In the genomic region with DNA sequence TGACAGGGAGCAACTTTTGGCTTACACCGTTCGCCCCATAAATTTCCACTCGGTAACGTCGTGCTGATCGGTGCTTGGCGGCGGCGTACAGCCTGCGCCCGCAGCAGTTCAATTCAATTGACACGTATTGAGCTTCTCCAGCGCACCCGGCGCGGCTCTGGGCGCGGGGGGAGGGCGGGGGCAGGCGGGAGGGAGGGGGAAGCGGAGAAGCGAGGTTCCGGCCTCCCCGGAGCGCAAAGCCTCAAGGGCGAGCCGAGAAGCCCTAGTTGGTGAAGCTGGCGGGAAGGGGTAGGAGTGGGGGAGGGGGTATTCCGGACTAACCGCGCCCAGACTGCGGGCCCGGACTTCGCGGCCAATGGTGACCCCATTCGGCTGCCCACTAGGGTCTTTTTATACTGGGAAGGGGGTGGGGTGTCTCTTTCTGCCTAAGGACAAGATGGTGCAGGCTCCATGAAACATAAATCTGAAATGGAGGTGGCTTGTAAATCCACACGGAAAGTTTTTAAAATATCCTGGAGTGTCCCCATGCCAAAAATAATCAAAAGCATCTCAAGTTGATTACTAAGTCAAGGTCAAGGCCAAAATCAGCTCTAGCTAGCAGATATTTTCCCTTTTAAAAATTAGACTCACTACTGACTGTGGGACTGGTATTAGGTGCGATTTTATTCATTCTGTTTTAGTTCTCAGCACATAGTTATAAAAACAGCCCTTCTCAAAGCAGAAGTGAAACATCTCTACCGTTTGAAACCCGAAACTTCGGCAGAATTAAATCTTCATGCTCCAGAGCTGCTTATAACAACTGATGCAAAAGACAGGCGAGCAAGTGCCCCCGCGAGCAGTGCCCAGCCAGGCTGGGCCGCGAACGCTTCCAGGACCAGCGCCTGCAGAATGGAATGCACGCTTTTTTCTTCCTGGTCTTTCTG, we compare ENCODE assay signal across 8 cellular contexts. TPM values are rescaled to one million over a fixed set of nuclear protein-coding genes. Genes with fewer than 3 reads are reported as not detected.
A peak's percentile ranks its signal among the peaks of the same experiment; 100 is the strongest.
DNase-seq lines count a peak whose midpoint lies in the region; ATAC-seq and TF ChIP-seq lines count a peak whose summit lies in the region.

No MANE protein-coding gene starts in this region.

- H3K9me3 ChIP-seq in OCI-LY1 (ENCODE audit: low read length) (no peaks in the 10 kb centered on the region), spleen (no peaks in the 10 kb centered on the region)

- peaks cover 70% of the 10 kb centered on the region for H3K4me1 ChIP-seq in OCI-LY1 (ENCODE audit: insufficient read depth, low read length, severe bottlenecking)
- H3K4me1 ChIP-seq in spleen = peaks cover 7 to 49% (median 26%) of the 10 kb centered on the region in 6 donors

- peak; percentile 65 for DNase-seq in activated T-cell treated with anti-CD3 and anti-CD28 coated beads, Interleukin-2, amount 50 U/mL, for 1 hour
- DNase-seq in activated T-cell treated with anti-CD3 and anti-CD28 coated beads for 4 hours (no peak), spleen (peak; percentile 91), putamen (ENCODE audit: low spot score) (no peak)
- peak; percentile 82 for DNase-seq in activated effector memory CD4-positive, alpha-beta T cell treated with anti-CD3 and anti-CD28 coated beads, Interleukin-2, amount 50 U/mL, for 16 hours

- no peaks in the 10 kb centered on the region for H3K9me2 ChIP-seq in OCI-LY1 (ENCODE audit: low read depth, low read length)

- TF ChIP-seq POLR2A in spleen (IDR thresholded peaks at IDR 0.05) = no peak

- no peaks in the 10 kb centered on the region for H4K20me1 ChIP-seq in OCI-LY1 (ENCODE audit: insufficient read depth, low read length)

- H3K4me3 ChIP-seq in OCI-LY1 (ENCODE audit: low read depth, low read length, poor library complexity, severe bottlenecking) = peak overlapping the region; percentile 77
- H3K4me3 ChIP-seq in iPS-11a (ENCODE audit: low read depth, low read length) = peak overlapping the region; percentile 27
- H3K4me3 ChIP-seq in spleen = peak overlapping the region in 7 of 8 donors; percentile 62 to 88 (median 74)

- H3K27me3 ChIP-seq in OCI-LY1 (ENCODE audit: insufficient read depth, low read length) (no peaks in the 10 kb centered on the region), spleen (replicated peaks in 1 of 7) (peaks cover 0 to 91% (median 32%) of the 10 kb centered on the region in 7 donors)

- intact Hi-C loops in spleen (cut with DNase I; ENCODE audit: low total_unique reads) = loop anchor here (10.0 kb wide), 1 partner anchor 85 kb away; no protein-coding TSS in a partner anchor

- ATAC-seq in HG03159 (IDR thresholded peaks at IDR 0.05; ENCODE audit: unreplicated experiment) = peak; percentile 35

- H3F3A ChIP-seq in OCI-LY1 (ENCODE audit: insufficient read depth, low read length) = no peaks in the 10 kb centered on the region

- H3K79me2 ChIP-seq in OCI-LY1 (ENCODE audit: insufficient read depth, low read length) = no peaks in the 10 kb centered on the region

- no peaks in the 10 kb centered on the region for H3K36me3 ChIP-seq in OCI-LY1 (ENCODE audit: insufficient read depth, low read length)
- H3K36me3 ChIP-seq in spleen = no peaks in the 10 kb centered on the region

- H3K4me2 ChIP-seq in OCI-LY1 (ENCODE audit: low read length) = peak overlapping the region; percentile 98

- WGBS in spleen, 5 donors = 6 to 13% (median 10%) methylated on average over 28 to 49 of the region's 49 CpGs

- no peak overlapping the region for H2AFZ ChIP-seq in OCI-LY1 (ENCODE audit: low read length)

- no peak for TF ChIP-seq CTCF in OCI-LY1 (IDR thresholded peaks at IDR 0.05; ENCODE audit: low read length)
- no peak for TF ChIP-seq CTCF in spleen (IDR thresholded peaks at IDR 0.05 in 8 of 11, conservative IDR thresholded peaks at IDR 0.05 in 3 of 11)

- H3K27ac ChIP-seq in OCI-LY1 (ENCODE audit: low read depth, low read length, poor library complexity, severe bottlenecking) = peak overlapping the region; percentile 99
- H3K27ac ChIP-seq in spleen = peak overlapping the region; percentile 81 to 94 (median 92)

- H3K9ac ChIP-seq in OCI-LY1 (ENCODE audit: low read length) = peak overlapping the region; percentile 99

RNA-seq across cellular contexts. Expression of a gene that starts 1.5 kb away (rescaled TPM):
- total RNA-seq in spleen = 10 to 100 TPM; 26.1 to 38.6 (median 31.8) TPM
- polyA plus RNA-seq in spleen = 10 to 100 TPM in 1 of 3 donors, 1 to 10 TPM in 2; 8.3 to 13.1 (median 9.8) TPM

Comparison
In these comparisons a context has a peak if more than half of its experiments do, and no peak if none do; other contexts are left out.
1. DNase-seq: peak in activated T-cell treated with anti-CD3 and anti-CD28 coated beads, Interleukin-2, amount 50 U/mL, for 1 hour (single experiment), activated effector memory CD4-positive, alpha-beta T cell treated with anti-CD3 and anti-CD28 coated beads, Interleukin-2, amount 50 U/mL, for 16 hours (single experiment) and spleen (single experiment); none in activated T-cell treated with anti-CD3 and anti-CD28 coated beads for 4 hours (single experiment) and putamen (single experiment).
2. H3K4me3 ChIP-seq: peak in every context shown above with its lines; median percentile 77 in OCI-LY1; 74 in spleen; 27 in iPS-11a.